Comparison of ENCODE assay signal across 8 cellular contexts in the genomic region with DNA sequence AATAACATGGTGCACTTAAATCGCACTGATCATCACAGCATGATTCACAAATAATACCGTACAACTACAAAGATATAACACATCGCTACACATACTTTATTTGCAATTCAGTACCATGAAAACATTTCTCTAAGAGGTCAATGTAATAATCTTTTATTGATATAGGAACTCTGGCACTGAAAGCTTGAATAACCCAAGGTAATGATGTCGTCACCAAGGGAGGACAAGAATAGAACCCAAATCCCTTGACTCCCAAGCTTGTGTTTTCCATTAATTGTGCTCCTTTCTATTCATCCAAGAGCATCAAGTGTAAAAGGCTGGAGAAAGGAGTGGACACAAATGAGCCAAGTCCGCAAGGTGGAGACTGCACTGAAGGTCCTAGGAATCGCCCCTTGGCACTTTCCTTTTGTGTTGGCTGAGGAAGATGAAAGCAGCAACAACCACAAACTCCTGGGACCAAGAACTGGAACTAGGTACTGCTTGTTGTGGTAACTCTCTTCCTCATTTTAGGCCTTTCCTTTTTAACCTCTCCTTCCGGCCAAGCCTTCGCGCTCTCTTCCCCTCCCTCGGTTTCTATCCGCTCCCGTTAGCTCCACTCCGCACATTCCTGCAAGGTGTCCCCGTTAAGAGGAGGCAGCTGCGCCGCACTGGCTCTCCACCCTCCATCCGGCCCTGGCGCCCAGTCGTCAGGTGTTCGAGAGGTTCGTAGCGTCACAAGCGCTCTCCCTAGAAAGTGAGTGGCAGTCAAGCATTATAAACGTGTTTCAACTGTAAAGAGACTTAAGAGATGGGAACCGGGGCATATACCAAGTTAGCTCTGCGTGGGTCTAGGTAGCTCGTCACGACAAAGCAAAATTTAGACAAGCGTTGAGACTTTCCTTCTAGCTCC. TPM values are rescaled to one million over a fixed set of nuclear protein-coding genes. Genes with fewer than 3 reads are reported as not detected.
A peak's percentile ranks its signal among the peaks of the same experiment; 100 is the strongest.
DNase-seq lines count a peak whose midpoint lies in the region; ATAC-seq and TF ChIP-seq lines count a peak whose summit lies in the region.

No MANE protein-coding gene starts in this region.

- no peak overlapping the region for H3K23ac ChIP-seq in neuronal stem cell (ENCODE audit: low read depth, low read length, poor library complexity)

- no peak overlapping the region for H2BK15ac ChIP-seq in neuronal stem cell (ENCODE audit: low read length)

- peak overlapping the region; percentile 60 for H3K4me2 ChIP-seq in neuronal stem cell (ENCODE audit: insufficient read depth, low read length, poor library complexity, severe bottlenecking)

- no peak overlapping the region for H3K4ac ChIP-seq in neuronal stem cell (ENCODE audit: low read length)

- no CpG with 5 or more reads among the region's 29 CpGs for WGBS in neuronal stem cell (ENCODE audit: extremely low coverage in 2 of 2, insufficient read length in 2 of 2, insufficient replicate concordance in 1 of 2), 2 donors

- peak overlapping the region; percentile 97 for H3K27ac ChIP-seq in A673 (ENCODE audit: low read depth, low read length, poor library complexity, severe bottlenecking)
- H3K27ac ChIP-seq in neuronal stem cell (replicated peaks; ENCODE audit: low read length), result peak overlapping the region; percentile 73

- H3K27me3 ChIP-seq in A673 (replicated peaks; ENCODE audit: insufficient read depth, low read depth, low read length, poor library complexity) (no peaks in the 10 kb centered on the region), neuronal stem cell (ENCODE audit: control insufficient read depth in 3 of 3, insufficient read depth in 3 of 3, low read depth in 1 of 3, low read length in 3 of 3) (peaks cover 0 to 12% (median 0%) of the 10 kb centered on the region in 3 experiments)

- no peak overlapping the region for H2BK12ac ChIP-seq in neuronal stem cell (ENCODE audit: low read length)

- ATAC-seq in HG02763 (IDR thresholded peaks at IDR 0.05; ENCODE audit: unreplicated experiment), result peak; percentile 32

- POLR2A ChIA-PET in A673 (lab: Charles Lee; ENCODE audit: low non-redundant PET), result interaction anchor here (0.5 to 0.7 kb wide), 3 partner anchors 37 to 793 kb away, joined by 3 to 4 read pairs (median 3); no protein-coding TSS in a partner anchor

- H3K36me3 ChIP-seq in A673 (ENCODE audit: insufficient read depth, low read length, poor library complexity, severe bottlenecking) (no peaks in the 10 kb centered on the region), neuronal stem cell (replicated peaks in 1 of 2; ENCODE audit: control insufficient read depth in 2 of 2, insufficient read depth in 2 of 2, low read length in 2 of 2) (peaks cover 0 to 8% of the 10 kb centered on the region in 2 donors)

- H3K14ac ChIP-seq in neuronal stem cell (ENCODE audit: low read length), result no peak overlapping the region

- DNase-seq in A673 (ENCODE audit: low spot score), result no peak
- peak; percentile 82 to 90 for DNase-seq in NCI-H2081 (lab: John Stamatoyannopoulos, UW)
- peak; percentile 67 for DNase-seq in activated CD4-positive, CD25-positive, alpha-beta regulatory T cell treated with anti-CD3 and anti-CD28 coated beads, Interleukin-2, amount 50 U/mL, for 72 hours
- DNase-seq in foreskin fibroblast, result no peak
- peak; percentile 8 for DNase-seq in neuronal stem cell (ENCODE audit: low spot score)
- no peak for DNase-seq in HK-2 (ENCODE audit: unreplicated experiment)

- peak overlapping the region; percentile 80 for H3K4me3 ChIP-seq in A673 (ENCODE audit: low read depth, low read length, poor library complexity, severe bottlenecking)
- H3K4me3 ChIP-seq in foreskin fibroblast (ENCODE audit: low read depth in 1 of 2, low read length in 2 of 2), result peak overlapping the region; percentile 78 to 94
- peak overlapping the region; percentile 85 to 91 for H3K4me3 ChIP-seq in neuronal stem cell (ENCODE audit: low read length in 2 of 2)

- no peak overlapping the region for H2BK120ac ChIP-seq in neuronal stem cell (ENCODE audit: low read depth, low read length)

- no peaks in the 10 kb centered on the region for H3K79me1 ChIP-seq in neuronal stem cell (ENCODE audit: low read depth, low read length)

- peak overlapping the region; percentile 76 for H2BK5ac ChIP-seq in neuronal stem cell (ENCODE audit: low read length)

- TF ChIP-seq CTCF in A673 (conservative IDR thresholded peaks at IDR 0.05; ENCODE audit: low read depth, low read length) (no peak), foreskin fibroblast (IDR thresholded peaks at IDR 0.05; ENCODE audit: low read depth, low read length) (no peak)

- H3K9me3 ChIP-seq in A673 (ENCODE audit: low read depth, low read length, poor library complexity, severe bottlenecking), result no peaks in the 10 kb centered on the region
- H3K9me3 ChIP-seq in neuronal stem cell (replicated peaks in 1 of 2; ENCODE audit: control insufficient read depth in 2 of 2, insufficient read depth in 1 of 2, low read depth in 1 of 2, low read length in 2 of 2), result no peaks in the 10 kb centered on the region

- peak overlapping the region; percentile 83 for H3K18ac ChIP-seq in neuronal stem cell (ENCODE audit: low read length)

- H4K91ac ChIP-seq in neuronal stem cell (ENCODE audit: low read depth, low read length, poor library complexity), result no peak overlapping the region

- TSS peak; percentile 80 for BruUV-seq in A673 (replicated peaks; lab: Mats Ljungman, UMichigan)

- TF ChIP-seq POLR2A in GM15510 (IDR thresholded peaks at IDR 0.05; ENCODE audit: borderline replicate concordance, extremely low read depth, insufficient read length), result peak; percentile 13

- no peak overlapping the region for H2AK5ac ChIP-seq in neuronal stem cell (ENCODE audit: low read depth, low read length)

- H2AFZ ChIP-seq in neuronal stem cell (ENCODE audit: low read length), result peak overlapping the region; percentile 96

- peak overlapping the region; percentile 85 for H3K9ac ChIP-seq in neuronal stem cell (ENCODE audit: low read depth, low read length, poor library complexity)

- intact Hi-C loops in A673 (cut with micrococcal nuclease; ENCODE audit: unreplicated experiment), result loop anchor here (1.0 to 10.0 kb wide), 2 partner anchors 131 to 402 kb away; no protein-coding TSS in a partner anchor

- H3K4me1 ChIP-seq in A673 (ENCODE audit: insufficient read depth, low read length, poor library complexity, severe bottlenecking) (peaks cover 23% of the 10 kb centered on the region), neuronal stem cell (ENCODE audit: control insufficient read depth in 2 of 2, insufficient read depth in 1 of 2, low read depth in 1 of 2, low read length in 2 of 2) (peaks cover 7 to 10% of the 10 kb centered on the region in 2 donors)

- no peak overlapping the region for H4K8ac ChIP-seq in neuronal stem cell (ENCODE audit: low read depth, low read length)

- CTCF ChIA-PET in A673 (lab: Charles Lee), result interaction anchor here (0.6 to 2.7 kb wide), 4 partner anchors 132 to 279 kb away, joined by 3 to 24 read pairs (median 8); no protein-coding TSS in a partner anchor

RNA-seq across cellular contexts. Expression of gene CBLL1, which starts 1.0 kb away (rescaled TPM):
- 30.8 and 37.9 TPM in 2 replicates for total RNA-seq in A673 (2021)
- 40.6 TPM for polyA plus RNA-seq in neuronal stem cell (2013, experiment 1 of 2)
- 40.6 TPM for polyA plus RNA-seq in neuronal stem cell (2013, experiment 2 of 2)

Comparison
In these comparisons a context has a peak if more than half of its experiments do, and no peak if none do; other contexts are left out.
1. DNase-seq: peak in NCI-H2081 (2 of 2), activated CD4-positive, CD25-positive, alpha-beta regulatory T cell treated with anti-CD3 and anti-CD28 coated beads, Interleukin-2, amount 50 U/mL, for 72 hours (single experiment) and neuronal stem cell (single experiment); none in A673 (single experiment), foreskin fibroblast (0 of 2) and HK-2 (single experiment).
2. Peak in every context shown above with its lines, with median percentiles within 50 percentile points of each other: H3K4me3 ChIP-seq.